22 cellular contexts compared by ENCODE assay signal in the genomic region with DNA sequence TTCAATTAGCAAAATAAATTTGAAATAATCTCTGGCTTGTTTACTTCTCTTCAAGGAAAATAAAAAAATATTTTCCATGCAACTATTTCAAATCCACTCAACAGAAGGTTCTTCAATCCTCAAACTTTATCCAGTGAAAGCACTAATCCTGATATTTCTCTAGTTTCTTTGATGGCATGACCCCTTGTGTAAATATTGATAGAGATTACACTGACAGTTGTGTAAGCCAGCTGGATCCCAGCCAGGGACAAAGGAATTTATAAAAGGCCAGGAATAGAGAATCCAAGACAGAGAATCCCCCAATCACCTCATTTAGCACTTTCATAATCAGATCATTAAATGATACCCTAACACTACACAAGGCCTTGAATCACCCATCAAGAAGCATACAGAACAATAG.
DNase-seq lines count a peak whose midpoint lies in the region; ATAC-seq and TF ChIP-seq lines count a peak whose summit lies in the region.
"Had no signal": no experiment of that assay in that cellular context is flagged by ENCODE, and none has a peak within 500 bp of the region (broad histone marks: within the 10 kb centered on the region; RNA-seq: fewer than 3 reads in every experiment).

No MANE protein-coding gene starts in this region.

- no peak overlapping the region for H3K4me3 ChIP-seq in right cardiac atrium (ENCODE audit: low read length)
- no peak overlapping the region for H3K4me3 ChIP-seq in esophagus muscularis mucosa
- H3K4me3 ChIP-seq in thyroid gland (replicated peaks in 1 of 3): no peak overlapping the region
- H3K4me3 ChIP-seq: GM23338, stomach, upper lobe of left lung had no signal

- ATAC-seq in right cardiac atrium (no peak), left ventricle myocardium superior (no peak)
- ATAC-seq in stimulated activated effector memory CD8-positive, alpha-beta T cell treated with anti-CD3 and anti-CD28 coated beads, Interleukin-12 subunit alpha, Interleukin-12 subunit beta, amount 100 ng/mL, for 72 hours: no peak
- ATAC-seq: GM23338, natural killer cell had no signal

- H3K4me1 ChIP-seq in right cardiac atrium (ENCODE audit: control insufficient read depth, insufficient read depth, low read length) (peaks cover 12% of the 10 kb centered on the region), esophagus muscularis mucosa (peaks cover 0 to 17% (median 13%) of the 10 kb centered on the region in 4 donors), thyroid gland (peaks cover 28 to 49% of the 10 kb centered on the region in 2 donors)
- H3K4me1 ChIP-seq: parathyroid adenoma had no signal

- intact Hi-C loops in right cardiac atrium (cut with DNase I): no loop called here
- intact Hi-C loops in left ventricle myocardium superior (cut with micrococcal nuclease): no loop called here
- intact Hi-C loops in esophagus muscularis mucosa (cut with DNase I): no loop called here
- intact Hi-C loops in thyroid gland (cut with DNase I): no loop called here

- no peaks in the 10 kb centered on the region for H3K27me3 ChIP-seq in right cardiac atrium (ENCODE audit: control insufficient read depth, insufficient read depth)
- H3K27me3 ChIP-seq in esophagus muscularis mucosa: no peaks in the 10 kb centered on the region
- H3K27me3 ChIP-seq in thyroid gland: no peaks in the 10 kb centered on the region
- H3K27me3 ChIP-seq: stomach, upper lobe of left lung had no signal

- H3K4me1 Mint-ChIP-seq in stimulated activated effector memory CD8-positive, alpha-beta T cell treated with anti-CD3 and anti-CD28 coated beads, Interleukin-12 subunit alpha, Interleukin-12 subunit beta, amount 100 ng/mL, for 72 hours: peaks cover 13% of the 10 kb centered on the region
- H3K4me1 Mint-ChIP-seq: central memory CD8-positive, alpha-beta T cell had no signal

- H3K36me3 ChIP-seq in esophagus muscularis mucosa (no peaks in the 10 kb centered on the region), thyroid gland (no peaks in the 10 kb centered on the region)
- H3K36me3 ChIP-seq: stomach, upper lobe of left lung had no signal

- H3K36me3 Mint-ChIP-seq in stimulated activated effector memory CD8-positive, alpha-beta T cell treated with anti-CD3 and anti-CD28 coated beads, Interleukin-12 subunit alpha, Interleukin-12 subunit beta, amount 100 ng/mL, for 72 hours: no peaks in the 10 kb centered on the region
- H3K36me3 Mint-ChIP-seq: natural killer cell had no signal

- DNase-seq in right cardiac atrium (peak in 2 of 3 donors; percentile 38 to 69), left ventricle myocardium superior (no peak), NCI-H748 treated with DMSO at 0.1 percent for 48 hours (lab: John Stamatoyannopoulos, UW) (peak; percentile 21), esophagus muscularis mucosa (ENCODE audit: extremely low spot score) (peak; percentile 87), thyroid gland (peak; percentile 51 to 68), A172 (ENCODE audit: low spot score) (no peak), RPMI8226 (no peak)
- no peak for DNase-seq in stimulated activated effector memory CD8-positive, alpha-beta T cell treated with anti-CD3 and anti-CD28 coated beads, Interleukin-12 subunit alpha, Interleukin-12 subunit beta, amount 100 ng/mL, for 72 hours (ENCODE audit: low spot score in 2 of 2)
- DNase-seq: activated naive CD4-positive, alpha-beta T cell; effector memory CD4-positive, alpha-beta T cell; KG1; natural killer cell; NCI-H1048; NCI-H2107; small intestine; stimulated activated CD4-positive, alpha-beta T cell treated with anti-CD3 and anti-CD28 coated beads, Interleukin-2, amount 100 ng/mL, for 48 hours; stomach; upper lobe of left lung had no signal

- H3K9me3 Mint-ChIP-seq in stimulated activated effector memory CD8-positive, alpha-beta T cell treated with anti-CD3 and anti-CD28 coated beads, Interleukin-12 subunit alpha, Interleukin-12 subunit beta, amount 100 ng/mL, for 72 hours: no peaks in the 10 kb centered on the region
- H3K9me3 Mint-ChIP-seq: central memory CD8-positive, alpha-beta T cell; GM23338; natural killer cell; T-helper 1 cell treated with Interleukin-12 subunit alpha and Interleukin-12 subunit beta and Interleukin-4 antibody, amounts not matched to agents 30 μg/mL and 1 μg/mL, for 36 hours had no signal

- TF ChIP-seq CTCF in esophagus muscularis mucosa (IDR thresholded peaks at IDR 0.05) (no peak), thyroid gland (IDR thresholded peaks at IDR 0.05) (no peak)

- H3K27ac Mint-ChIP-seq in stimulated activated effector memory CD8-positive, alpha-beta T cell treated with anti-CD3 and anti-CD28 coated beads, Interleukin-12 subunit alpha, Interleukin-12 subunit beta, amount 100 ng/mL, for 72 hours: no peak overlapping the region
- H3K27ac Mint-ChIP-seq: GM23338; natural killer cell; T-helper 1 cell treated with Interleukin-12 subunit alpha and Interleukin-12 subunit beta and Interleukin-4 antibody, amounts not matched to agents 30 μg/mL and 1 μg/mL, for 36 hours had no signal

- TF ChIP-seq EP300 in esophagus muscularis mucosa (IDR thresholded peaks at IDR 0.05): no peak

- H3K9me3 ChIP-seq in right cardiac atrium (ENCODE audit: control insufficient read depth, low read length): no peaks in the 10 kb centered on the region
- H3K9me3 ChIP-seq in esophagus muscularis mucosa: no peaks in the 10 kb centered on the region
- H3K9me3 ChIP-seq in thyroid gland: no peaks in the 10 kb centered on the region
- H3K9me3 ChIP-seq: stomach, upper lobe of left lung had no signal

- TF ChIP-seq POLR2A in esophagus muscularis mucosa (IDR thresholded peaks at IDR 0.05; ENCODE audit: low read depth) (no peak), thyroid gland (IDR thresholded peaks at IDR 0.05) (no peak)

- no peak overlapping the region for H3K27ac ChIP-seq in right cardiac atrium (ENCODE audit: low read length)
- no peak overlapping the region for H3K27ac ChIP-seq in esophagus muscularis mucosa (replicated peaks in 1 of 4)
- H3K27ac ChIP-seq in thyroid gland: peak overlapping the region; percentile 32 to 57 (median 48)
- H3K27ac ChIP-seq: parathyroid adenoma, stomach had no signal

- no peak overlapping the region for H3K4me3 Mint-ChIP-seq in stimulated activated effector memory CD8-positive, alpha-beta T cell treated with anti-CD3 and anti-CD28 coated beads, Interleukin-12 subunit alpha, Interleukin-12 subunit beta, amount 100 ng/mL, for 72 hours
- H3K4me3 Mint-ChIP-seq: central memory CD8-positive, alpha-beta T cell; GM23338; natural killer cell; T-helper 1 cell treated with Interleukin-12 subunit alpha and Interleukin-12 subunit beta and Interleukin-4 antibody, amounts not matched to agents 30 μg/mL and 1 μg/mL, for 36 hours had no signal

Comparison
In these comparisons a context has a peak if more than half of its experiments do, and no peak if none do; other contexts are left out.
1. DNase-seq: peak in right cardiac atrium (2 of 3), NCI-H748 treated with DMSO at 0.1 percent for 48 hours (single experiment), esophagus muscularis mucosa (single experiment) and thyroid gland (2 of 2); none in left ventricle myocardium superior (single experiment), A172 (single experiment), RPMI8226 (single experiment) and stimulated activated effector memory CD8-positive, alpha-beta T cell treated with anti-CD3 and anti-CD28 coated beads, Interleukin-12 subunit alpha, Interleukin-12 subunit beta, amount 100 ng/mL, for 72 hours (0 of 2).
2. H3K27ac ChIP-seq: peak in thyroid gland (3 of 3); none in right cardiac atrium (single experiment) and esophagus muscularis mucosa (0 of 4).